Comparison of ENCODE assay signal across 9 cellular contexts in genomic region chrX:64093761-64094160, GRCh38.
DNase-seq lines count a peak whose midpoint lies in the region; ATAC-seq and TF ChIP-seq lines count a peak whose summit lies in the region.
"Had no signal": no experiment of that assay in that cellular context is flagged by ENCODE, and none has a peak within 500 bp of the region (broad histone marks: within the 10 kb centered on the region; RNA-seq: fewer than 3 reads in every experiment).

No MANE protein-coding gene starts in this region.

- H3K4me3 ChIP-seq in heart right ventricle (no peak overlapping the region), SJCRH30 (no peak overlapping the region)
- H3K4me3 ChIP-seq: lung had no signal

- peaks cover 0 to 17% (median 0%) of the 10 kb centered on the region in 11 donors for H3K9me3 ChIP-seq in heart right ventricle
- H3K9me3 ChIP-seq in SJCRH30 (replicated peaks) = no peaks in the 10 kb centered on the region

- H3K27ac ChIP-seq in heart right ventricle (no peak overlapping the region), SJCRH30 (no peak overlapping the region)

- H3K27me3 ChIP-seq in heart right ventricle = no peaks in the 10 kb centered on the region
- H3K27me3 ChIP-seq in SJCRH30 = no peaks in the 10 kb centered on the region

- H3K36me3 ChIP-seq in heart right ventricle = no peaks in the 10 kb centered on the region
- H3K36me3 ChIP-seq in SJCRH30 = no peaks in the 10 kb centered on the region

- 4% methylated on average over 2 of the region's 2 CpGs for WGBS in heart right ventricle, 2 donors

- ATAC-seq in heart right ventricle = no peak
- no peak for ATAC-seq in left cardiac atrium
- ATAC-seq in HG03432 (IDR thresholded peaks at IDR 0.05; ENCODE audit: unreplicated experiment) = no peak
- ATAC-seq in GM21381 (IDR thresholded peaks at IDR 0.05; ENCODE audit: unreplicated experiment) = no peak
- ATAC-seq in GM18502 (IDR thresholded peaks at IDR 0.05; ENCODE audit: poor library complexity, unreplicated experiment) = no peak

- H3K4me1 ChIP-seq in heart right ventricle = no peaks in the 10 kb centered on the region
- H3K4me1 ChIP-seq in SJCRH30 = no peaks in the 10 kb centered on the region

- intact Hi-C loops in heart right ventricle (cut with DNase I) (no loop called here), left cardiac atrium (cut with DNase I) (no loop called here)

- TF ChIP-seq CTCF in heart right ventricle (IDR thresholded peaks at IDR 0.05) = peak in 8 of 9 donors; percentile 16 to 54 (median 42)

- DNase-seq in heart right ventricle (no peak), left cardiac atrium (no peak), SJCRH30 (peak; percentile 10 to 51), iris pigment epithelial cell (ENCODE audit: low read depth) (peak; percentile 1), T-helper 2 cell (no peak)

Comparison
In these comparisons a context has a peak if more than half of its experiments do, and no peak if none do; other contexts are left out.
1. DNase-seq: peak in SJCRH30 (2 of 2) and iris pigment epithelial cell (single experiment); none in heart right ventricle (0 of 2), left cardiac atrium (single experiment) and T-helper 2 cell (0 of 5).